ENCODE assay signal across 16 cellular contexts in genomic region chr1:3053986-3054385, GRCh38. TPM values are rescaled to one million over a fixed set of nuclear protein-coding genes. Genes with fewer than 3 reads are reported as not detected.
DNase-seq lines count a peak whose midpoint lies in the region; ATAC-seq and TF ChIP-seq lines count a peak whose summit lies in the region.
"Had no signal": no experiment of that assay in that cellular context is flagged by ENCODE, and none has a peak within 500 bp of the region (broad histone marks: within the 10 kb centered on the region; RNA-seq: fewer than 3 reads in every experiment).

No MANE protein-coding gene starts in this region.

- TF ChIP-seq CTCF in coronary artery (IDR thresholded peaks at IDR 0.05) (no peak), omental fat pad (IDR thresholded peaks at IDR 0.05) (no peak), suprapubic skin (IDR thresholded peaks at IDR 0.05) (no peak)

- ATAC-seq in omental fat pad (ENCODE audit: low FRiP score) (no peak), HG02623 (IDR thresholded peaks at IDR 0.05; ENCODE audit: unreplicated experiment) (no peak), GM19452 (IDR thresholded peaks at IDR 0.05; ENCODE audit: unreplicated experiment) (no peak)
- ATAC-seq: GM12878 had no signal

- DNase-seq in H7 (peak; percentile 23), coronary artery (ENCODE audit: low spot score) (peak; percentile 41), omental fat pad (ENCODE audit: low spot score) (peak; percentile 4), suprapubic skin (ENCODE audit: low spot score in 2 of 2) (peak; percentile 26 to 29), NCI-H82 treated with DMSO at 0.1 percent for 48 hours (lab: John Stamatoyannopoulos, UW; ENCODE audit: unreplicated experiment) (no peak)
- DNase-seq: CD4-positive, alpha-beta memory T cell; DMS79; GOT3 had no signal

- no peaks in the 10 kb centered on the region for H3K36me3 ChIP-seq in H7 (replicated peaks; ENCODE audit: control insufficient read depth, insufficient read depth, low read length)
- H3K36me3 ChIP-seq in suprapubic skin: no peaks in the 10 kb centered on the region
- H3K36me3 ChIP-seq: HAP-1 had no signal

- no peak overlapping the region for H3K27ac ChIP-seq in coronary artery
- no peak overlapping the region for H3K27ac ChIP-seq in suprapubic skin
- H3K27ac ChIP-seq: C4-2B had no signal

- TF ChIP-seq POLR2A in suprapubic skin (IDR thresholded peaks at IDR 0.05): no peak

- no peaks in the 10 kb centered on the region for H3K4me1 ChIP-seq in suprapubic skin
- H3K4me1 ChIP-seq: HAP-1 had no signal

- 77% methylated on average over 5 of the region's 6 CpGs for WGBS in suprapubic skin

- H3K27me3 ChIP-seq in H7 (ENCODE audit: control insufficient read depth, insufficient read depth, low read length) (no peaks in the 10 kb centered on the region; the same call in 1 of the 2 replicates), suprapubic skin (peaks cover 71% of the 10 kb centered on the region)

- H3K4me3 ChIP-seq in H7 (ENCODE audit: insufficient read depth, low read depth, low read length) (no peak overlapping the region), coronary artery (no peak overlapping the region), suprapubic skin (no peak overlapping the region)
- H3K4me3 ChIP-seq: GM12878, HAP-1 had no signal

- TF ChIP-seq EP300 in suprapubic skin (IDR thresholded peaks at IDR 0.05): no peak

- H3K9me3 ChIP-seq in suprapubic skin: no peaks in the 10 kb centered on the region
- H3K9me3 ChIP-seq: HAP-1 had no signal

RNA-seq across cellular contexts. Expression of gene PRDM16, which starts 15.0 kb away (rescaled TPM):
- 0.69 and 1.1 TPM in 2 replicates for total RNA-seq in H7 (2014; rRNA removed; shearing (Covaris generic))
- total RNA-seq in omental fat pad (1 to 10 TPM in 2 of 4 donors, under 1 TPM in 2; 0.19 to 3.8 (median 1.8) TPM), suprapubic skin (1 to 10 TPM in 1 of 4 donors, under 1 TPM in 3; 0.19 to 1.6 (median 0.36) TPM)
- total RNA-seq: CD4-positive, alpha-beta memory T cell; HT1080 had no signal

RNA-seq across cellular contexts. Expression of gene ACTRT2, which starts 32.7 kb away (rescaled TPM):
- total RNA-seq in H7 (2014; rRNA removed; shearing (Covaris generic)): 0.21 TPM in 1 of 2 replicates, not detected in the other
- total RNA-seq in omental fat pad: not detected
- total RNA-seq in suprapubic skin: not detected
- total RNA-seq: B cell; CD4-positive, alpha-beta memory T cell; G401; GM12878; HT1080 had no signal
